Comparison of ENCODE assay signal across 8 cellular contexts in genomic region chr17:31675392-31675791, GRCh38.
DNase-seq lines count a peak whose midpoint lies in the region; ATAC-seq, FAIRE-seq and TF ChIP-seq lines count a peak whose summit lies in the region.
"Not testable (repeated sequence)": the region's sequence is repeated elsewhere in the genome, so short reads cannot be mapped to it uniquely, and the experiment has no call there.

No MANE protein-coding gene starts in this region.

- H3K4me3 ChIP-seq in IMR-90 (ENCODE audit: insufficient read depth, low read depth, low read length); SK-N-SH (ENCODE audit: low read depth in 2 of 2, low read length in 1 of 2); bronchial epithelial cell (ENCODE audit: low read depth, low read length); endodermal cell (ENCODE audit: low read length); subcutaneous abdominal adipose tissue (ENCODE audit: low read depth in 1 of 5, low read length in 5 of 5): not testable (repeated sequence)

- not testable (repeated sequence) for TF ChIP-seq CTCF in IMR-90 (conservative IDR thresholded peaks at IDR 0.05; ENCODE audit: low read depth, low read length); RWPE1 (conservative IDR thresholded peaks at IDR 0.05; ENCODE audit: low read depth); SK-N-SH (IDR thresholded peaks at IDR 0.05); bronchial epithelial cell (IDR thresholded peaks at IDR 0.05; ENCODE audit: insufficient read depth, low read length, severe bottlenecking); endodermal cell (conservative IDR thresholded peaks at IDR 0.05)

- not testable (repeated sequence) for H4K8ac ChIP-seq in IMR-90 (ENCODE audit: low read depth in 2 of 2, low read length in 2 of 2)

- dilution Hi-C loops in IMR-90 (cut with HindIII; ENCODE audit: low sequenced_read_pairs, unreplicated experiment), result not testable (repeated sequence)

- not testable (repeated sequence) for H3K79me2 ChIP-seq in SK-N-SH (ENCODE audit: insufficient read depth)

- not testable (repeated sequence) for H3K4me1 Mint-ChIP-seq in endodermal cell

- H3K36me3 Mint-ChIP-seq in endodermal cell (ENCODE audit: low read depth), result not testable (repeated sequence)

- not testable (repeated sequence) for H3K4me3 Mint-ChIP-seq in endodermal cell

- H3K23ac ChIP-seq in IMR-90 (ENCODE audit: low read depth, low read length), result not testable (repeated sequence)

- not testable (repeated sequence) for H3K27ac Mint-ChIP-seq in endodermal cell

- not testable (repeated sequence) for H2AFZ ChIP-seq in IMR-90 (replicated peaks; ENCODE audit: low read length, poor library complexity); SK-N-SH (ENCODE audit: low read depth)

- CTCF ChIA-PET in IMR-90 (lab: Yijun Ruan, JAX); RWPE1 (lab: Yijun Ruan, JAX); SK-N-SH (lab: Yijun Ruan, JAX): not testable (repeated sequence)

- intact Hi-C loops in IMR-90 (cut with micrococcal nuclease); posterior vena cava (cut with DNase I): not testable (repeated sequence)

- not testable (repeated sequence) for H3K4me2 ChIP-seq in IMR-90 (ENCODE audit: low read depth, low read length); SK-N-SH

- in situ Hi-C loops in IMR-90 (cut with MboI; ENCODE audit: low sequenced_read_pairs), result loop anchor here (5.0 kb wide), 1 partner anchor 38 kb away; no protein-coding TSS in a partner anchor

- not testable (repeated sequence) for TF ChIP-seq EP300 in SK-N-SH (IDR thresholded peaks at IDR 0.05; ENCODE audit: borderline replicate concordance in 1 of 2, low read depth in 1 of 2, low read length in 1 of 2)

- not testable (repeated sequence) for BruUV-seq in IMR-90 (replicated peaks; lab: Mats Ljungman, UMichigan)

- not testable (repeated sequence) for H4K91ac ChIP-seq in IMR-90 (ENCODE audit: insufficient read depth, low read depth, low read length)

- H3K36me3 ChIP-seq in IMR-90 (ENCODE audit: control insufficient read depth, insufficient read depth, low read length); SK-N-SH (replicated peaks in 1 of 2; ENCODE audit: control insufficient read depth in 1 of 2, insufficient read depth in 2 of 2, low read length in 1 of 2); bronchial epithelial cell (ENCODE audit: control insufficient read depth, insufficient read depth, low read length); endodermal cell (ENCODE audit: control insufficient read depth, insufficient read depth, low read length); subcutaneous abdominal adipose tissue (ENCODE audit: control insufficient read depth in 5 of 5, insufficient read depth in 5 of 5, low read length in 5 of 5): not testable (repeated sequence)

- 100% methylated on average over 1 of the region's 5 CpGs; no CpG with 5 or more reads in 1 of the 2 experiments for WGBS in IMR-90 (ENCODE audit: extremely low coverage in 2 of 2, insufficient read length in 1 of 2), 2 experiments
- WGBS in SK-N-SH (ENCODE audit: low lambda C conversion rate), result 93% methylated on average over 5 of the region's 5 CpGs
- 95 to 100% methylated on average over 3 to 5 of the region's 5 CpGs for WGBS in endodermal cell (ENCODE audit: insufficient coverage in 1 of 2, insufficient read length in 1 of 2), 2 experiments

- not testable (repeated sequence) for H3K27ac ChIP-seq in IMR-90 (ENCODE audit: insufficient read depth, low read length); endodermal cell (ENCODE audit: low read depth, low read length)
- H3K27ac ChIP-seq in RWPE1 (peak overlapping the region; percentile 71), SK-N-SH (ENCODE audit: low read depth in 2 of 2, low read length in 1 of 2) (peak overlapping the region; percentile 26 to 55; a peak in 2 of 4 replicates), subcutaneous abdominal adipose tissue (ENCODE audit: low read depth, low read length) (peak overlapping the region; percentile 25)

- POLR2A ChIA-PET in IMR-90 (lab: Charles Lee; ENCODE audit: unreplicated experiment); RWPE1 (lab: Yijun Ruan, JAX; ENCODE audit: low non-redundant PET); SK-N-SH (lab: Yijun Ruan, JAX): not testable (repeated sequence)

- H2BK20ac ChIP-seq in IMR-90 (ENCODE audit: low read depth, low read length), result not testable (repeated sequence)

- not testable (repeated sequence) for H3K4ac ChIP-seq in IMR-90 (ENCODE audit: low read depth, low read length)

- not testable (repeated sequence) for H3K14ac ChIP-seq in IMR-90 (replicated peaks; ENCODE audit: low read depth, low read length)

- H3K4me1 ChIP-seq in IMR-90 (ENCODE audit: control insufficient read depth, insufficient read depth, low read length); endodermal cell (ENCODE audit: control insufficient read depth, insufficient read depth, low read length): not testable (repeated sequence)
- H3K4me1 ChIP-seq in SK-N-SH (ENCODE audit: control insufficient read depth in 1 of 2, insufficient read depth in 2 of 2, low read depth in 1 of 2, low read length in 1 of 2) (peaks cover 2 to 22% of the 10 kb centered on the region in 2 experiments; a peak in 3 of 4 replicates), subcutaneous abdominal adipose tissue (ENCODE audit: control insufficient read depth in 5 of 5, insufficient read depth in 5 of 5, low read length in 5 of 5) (peaks cover 7 to 57% (median 49%) of the 10 kb centered on the region in 5 donors)

- H3K56ac ChIP-seq in IMR-90 (ENCODE audit: extremely low read depth, insufficient read depth, low read length), result not testable (repeated sequence)

- not testable (repeated sequence) for H2AK9ac ChIP-seq in IMR-90 (replicated peaks; ENCODE audit: low read depth, low read length, poor library complexity)

- 0 out of 3 replicates have a peak overlapping the region, but pooled peaks have one; percentile 31 for H2BK15ac ChIP-seq in IMR-90 (ENCODE audit: low read depth, low read length)

- not testable (repeated sequence) for H2BK5ac ChIP-seq in IMR-90 (ENCODE audit: low read depth, low read length, poor library complexity, severe bottlenecking)

- not testable (repeated sequence) for H4K5ac ChIP-seq in IMR-90 (ENCODE audit: low read depth, low read length)

- not testable (repeated sequence) for TF ChIP-seq RAD21 in IMR-90 (IDR thresholded peaks at IDR 0.05; ENCODE audit: low read length); SK-N-SH (IDR thresholded peaks at IDR 0.05; ENCODE audit: low read length)

- H2BK120ac ChIP-seq in IMR-90 (ENCODE audit: low read depth, low read length), result not testable (repeated sequence)

- not testable (repeated sequence) for H3K9me1 ChIP-seq in IMR-90 (ENCODE audit: insufficient read depth, low read length)

- H2AK5ac ChIP-seq in IMR-90 (ENCODE audit: low read depth, low read length), result not testable (repeated sequence)

- not testable (repeated sequence) for H3K79me1 ChIP-seq in IMR-90 (ENCODE audit: low read depth in 1 of 2, low read length in 2 of 2)

- FAIRE-seq in bronchial epithelial cell (lab: Jason Lieb, UNC), result peak; percentile 97

- peaks cover 29% of the 10 kb centered on the region for H3K9me3 Mint-ChIP-seq in endodermal cell

- H3K9me2 ChIP-seq in SK-N-SH, result not testable (repeated sequence)

- not testable (repeated sequence) for H3K18ac ChIP-seq in IMR-90 (ENCODE audit: low read depth, low read length)

- H3K9ac ChIP-seq in IMR-90 (ENCODE audit: low read depth, low read length); SK-N-SH; endodermal cell (ENCODE audit: extremely low read depth, low read length, poor library complexity, severe bottlenecking); subcutaneous abdominal adipose tissue (ENCODE audit: low read length in 5 of 5): not testable (repeated sequence)

- not testable (repeated sequence) for TF ChIP-seq POLR2A in IMR-90 (IDR thresholded peaks at IDR 0.05; ENCODE audit: low read depth, low read length)

- peaks cover 17% of the 10 kb centered on the region for H3K27me3 Mint-ChIP-seq in endodermal cell (ENCODE audit: insufficient read depth)

- ATAC-seq in IMR-90 (ENCODE audit: low read depth), result not testable (repeated sequence)

- not testable (repeated sequence) for H3K9me3 ChIP-seq in IMR-90 (ENCODE audit: control insufficient read depth, insufficient read depth, low read length); SK-N-SH; endodermal cell (ENCODE audit: control insufficient read depth, low read length); subcutaneous abdominal adipose tissue (ENCODE audit: control insufficient read depth in 5 of 5, low read length in 5 of 5)

- not testable (repeated sequence) for H3K27me3 ChIP-seq in IMR-90 (ENCODE audit: control insufficient read depth, insufficient read depth, low read length); SK-N-SH (ENCODE audit: insufficient read depth); bronchial epithelial cell (ENCODE audit: control insufficient read depth, insufficient read depth, low read length); endodermal cell (ENCODE audit: control insufficient read depth, insufficient read depth, low read length, poor library complexity, severe bottlenecking); subcutaneous abdominal adipose tissue (ENCODE audit: control insufficient read depth in 5 of 5, insufficient read depth in 4 of 5, low read length in 5 of 5)

- DNase-seq in IMR-90; RWPE1 (ENCODE audit: low spot score); SK-N-SH; bronchial epithelial cell (ENCODE audit: low read depth): not testable (repeated sequence)
- DNase-seq in endodermal cell (peak; percentile 23), mesenteric fat pad (ENCODE audit: low spot score) (peak; percentile 20), posterior vena cava (ENCODE audit: low spot score) (peak; percentile 0)

- H4K20me1 ChIP-seq in IMR-90 (ENCODE audit: insufficient read depth, low read length); SK-N-SH (ENCODE audit: insufficient read depth): not testable (repeated sequence)

- peaks cover 18% of the 10 kb centered on the region for H3F3A ChIP-seq in SK-N-SH (replicated peaks; ENCODE audit: insufficient read depth)
